In the genomic region with DNA sequence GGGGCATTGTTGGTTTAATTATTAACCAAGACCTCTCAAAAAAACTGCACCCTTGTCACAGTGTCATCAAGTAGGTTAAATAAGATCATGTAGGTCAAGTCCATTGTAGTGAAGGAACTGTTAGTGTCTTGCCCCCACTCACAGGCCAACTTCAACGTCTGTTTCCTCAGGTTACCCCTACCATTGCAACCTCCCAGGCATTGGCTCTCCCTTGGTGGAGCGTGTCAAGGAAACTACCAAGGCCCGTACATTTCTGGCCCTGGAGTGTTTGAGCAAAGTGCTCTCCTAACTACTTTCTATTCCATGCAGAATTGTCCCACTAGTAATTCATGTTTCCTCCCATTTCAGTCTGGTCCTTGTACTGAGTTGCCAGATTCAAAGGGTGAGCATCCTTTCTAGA, we compare ENCODE assay signal across 17 cellular contexts.
"Had no signal": no experiment of that assay in that cellular context is flagged by ENCODE, and none has a peak within 500 bp of the region (broad histone marks: within the 10 kb centered on the region; RNA-seq: fewer than 3 reads in every experiment).

No MANE protein-coding gene starts in this region.

- DNase-seq: effector memory CD4-positive, alpha-beta T cell; heart right ventricle; hypothalamus; mammary epithelial cell; mucosa of descending colon; natural killer cell; posterior cingulate gyrus; sigmoid colon; stimulated activated CD4-positive, alpha-beta T cell treated with anti-CD3 and anti-CD28 coated beads, Interleukin-2, amount 100 ng/mL, for 24 hours; stimulated activated CD4-positive, alpha-beta T cell treated with anti-CD3 and anti-CD28 coated beads, Interleukin-4, amount 100 ng/mL, for 4 hours; stimulated activated naive CD4-positive, alpha-beta T cell; stomach; substantia nigra; transverse colon had no signal

- H3K36me3 Mint-ChIP-seq: natural killer cell had no signal

- H3K4me3 Mint-ChIP-seq: natural killer cell, neural crest cell had no signal

- H3K27ac Mint-ChIP-seq: natural killer cell had no signal

- H3K9me3 Mint-ChIP-seq: natural killer cell, neural crest cell had no signal

- H3K4me1 Mint-ChIP-seq: natural killer cell, neural crest cell had no signal

- ATAC-seq: esophagus mucosa, heart right ventricle, left lobe of liver, mucosa of descending colon, natural killer cell had no signal
